In the genomic region with DNA sequence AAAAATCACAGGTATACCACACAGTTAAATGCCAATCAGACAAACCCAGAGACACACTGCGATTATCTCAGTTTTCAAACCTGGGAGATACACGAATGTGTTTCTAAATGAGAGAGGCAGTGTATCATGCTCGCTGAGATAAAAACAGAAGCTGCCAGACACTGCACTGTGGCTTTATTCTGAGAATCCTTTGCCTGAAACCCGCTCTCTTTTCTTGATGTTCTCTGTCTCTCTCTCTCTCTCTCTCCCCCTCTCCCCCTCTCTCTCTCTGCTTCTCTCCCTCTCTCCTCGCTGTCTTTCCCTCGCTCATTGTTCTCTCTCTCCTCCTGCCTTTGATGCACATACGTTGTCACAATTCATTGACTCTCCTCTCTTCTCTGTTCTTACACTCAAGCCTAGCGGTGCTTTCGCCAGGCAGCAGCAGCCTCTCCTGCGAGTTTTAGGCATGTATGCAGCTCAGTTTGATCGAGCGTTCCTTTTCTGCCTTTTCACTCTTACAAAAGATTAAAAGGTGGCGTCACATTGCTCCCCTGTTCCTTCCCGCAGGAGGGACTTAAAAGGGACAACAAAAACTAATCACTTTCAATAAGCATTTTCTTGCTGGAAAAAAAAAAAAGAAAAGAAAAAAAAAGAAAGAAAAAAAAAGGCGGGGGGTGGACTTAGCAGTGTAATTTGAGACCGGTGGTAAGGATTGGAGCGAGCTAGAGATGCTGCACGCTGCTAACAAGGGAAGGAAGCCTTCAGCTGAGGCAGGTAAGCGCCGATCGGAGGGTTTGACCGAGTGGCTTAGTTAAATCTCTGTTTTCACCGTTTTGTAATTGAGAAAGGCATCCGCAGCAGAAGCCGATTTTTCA, we compare ENCODE assay signal across 1 cellular context.
TF ChIP-seq lines count a peak whose summit lies in the region.

No MANE protein-coding gene starts in this region.

TF ChIP-seq in HEK293, 187 proteins besides CTCF, POLR2A, EP300 and RAD21 (continued from another document):
- TF ChIP-seq ZNF335 (tag by site-specific recombination; conservative IDR thresholded peaks at IDR 0.05) = peak; percentile 27; the same call in 1 of the 2 replicates
